Comparison of ENCODE assay signal across 1 cellular context in the genomic region with DNA sequence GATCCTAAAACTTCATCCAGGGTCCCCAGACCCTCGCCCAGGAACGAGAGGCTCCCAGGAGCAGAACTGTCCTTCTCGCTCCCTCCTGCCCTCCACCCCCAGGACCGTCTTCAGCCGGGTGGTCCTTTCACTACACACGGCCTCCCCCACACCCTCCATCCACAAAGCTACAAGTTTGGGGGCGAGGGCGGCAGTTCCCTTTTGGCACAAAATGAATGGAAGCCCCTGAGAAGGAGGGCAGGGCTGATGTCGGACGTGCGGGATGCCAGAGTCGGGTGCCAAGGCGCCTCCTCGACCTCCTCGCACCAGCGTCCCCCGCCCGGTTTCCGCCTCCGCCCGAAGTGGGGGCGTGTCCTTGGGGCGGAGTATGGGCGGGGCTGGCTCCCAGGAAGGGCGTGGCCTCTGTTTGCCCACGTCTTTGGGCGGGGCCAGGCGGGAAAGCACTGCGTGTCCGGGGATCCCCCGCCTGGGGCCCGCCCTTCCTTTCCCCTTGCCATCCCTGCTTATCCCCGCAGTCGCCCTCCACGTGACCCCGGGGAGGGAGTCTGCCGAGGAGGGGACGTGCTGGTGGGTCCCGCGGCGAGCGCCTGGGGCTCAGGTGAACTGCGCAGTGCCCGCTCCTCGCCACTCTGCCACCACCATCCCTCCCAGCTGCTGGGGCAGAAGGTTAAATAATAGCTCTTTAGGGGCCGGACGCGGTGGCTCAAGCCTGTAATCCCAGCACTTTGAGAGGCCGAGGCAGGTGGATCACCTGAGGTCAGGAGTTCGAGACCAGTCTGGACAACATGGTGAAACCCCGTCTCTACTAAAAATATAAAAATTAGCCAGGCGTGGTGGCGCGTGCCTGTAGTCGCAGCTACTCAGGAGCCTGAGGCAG.
TF ChIP-seq lines count a peak whose summit lies in the region.

No MANE protein-coding gene starts in this region.

TF ChIP-seq in HepG2, 621 proteins besides CTCF, POLR2A, EP300 and RAD21 (continued from another document and continues in another):
- TF ChIP-seq, protein P1, sequence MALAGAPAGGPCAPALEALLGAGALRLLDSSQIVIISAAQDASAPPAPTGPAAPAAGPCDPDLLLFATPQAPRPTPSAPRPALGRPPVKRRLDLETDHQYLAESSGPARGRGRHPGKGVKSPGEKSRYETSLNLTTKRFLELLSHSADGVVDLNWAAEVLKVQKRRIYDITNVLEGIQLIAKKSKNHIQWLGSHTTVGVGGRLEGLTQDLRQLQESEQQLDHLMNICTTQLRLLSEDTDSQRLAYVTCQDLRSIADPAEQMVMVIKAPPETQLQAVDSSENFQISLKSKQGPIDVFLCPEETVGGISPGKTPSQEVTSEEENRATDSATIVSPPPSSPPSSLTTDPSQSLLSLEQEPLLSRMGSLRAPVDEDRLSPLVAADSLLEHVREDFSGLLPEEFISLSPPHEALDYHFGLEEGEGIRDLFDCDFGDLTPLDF (CRISPR knock-in tag; IDR thresholded peaks at IDR 0.05) = 0 out of 2 replicates have a peak, but pooled peaks have one; percentile 51
- TF ChIP-seq BCL6 (CRISPR knock-in tag; IDR thresholded peaks at IDR 0.05) (peak; percentile 45), DMAP1 (CRISPR knock-in tag; IDR thresholded peaks at IDR 0.05) (0 out of 2 replicates have a peak, but pooled peaks have one; percentile 27), CHD4 (IDR thresholded peaks at IDR 0.05; ENCODE audit: borderline replicate concordance, low read length) (peak; percentile 64; the same call in 1 of the 2 replicates), PPARG (CRISPR knock-in tag; conservative IDR thresholded peaks at IDR 0.05) (peak; percentile 36; the same call in 1 of the 2 replicates), KDM1A (CRISPR knock-in tag; IDR thresholded peaks at IDR 0.05) (peak; percentile 21; the same call in 1 of the 2 replicates), MED1 (CRISPR knock-in tag; IDR thresholded peaks at IDR 0.05) (peak; percentile 44), ADNP (CRISPR knock-in tag; IDR thresholded peaks at IDR 0.05) (0 out of 2 replicates have a peak, but pooled peaks have one; percentile 66), HOXA5 (CRISPR knock-in tag; IDR thresholded peaks at IDR 0.05) (0 out of 2 replicates have a peak, but pooled peaks have one; percentile 36), POLR2G (IDR thresholded peaks at IDR 0.05; ENCODE audit: low read depth, low read length) (peak; percentile 66; the same call in 1 of the 2 replicates), KDM5B (CRISPR knock-in tag; IDR thresholded peaks at IDR 0.05; ENCODE audit: borderline replicate concordance) (peak; percentile 83), HMG20A (CRISPR knock-in tag; IDR thresholded peaks at IDR 0.05; ENCODE audit: borderline replicate concordance) (no peak), RXRA (CRISPR knock-in tag; IDR thresholded peaks at IDR 0.05) (peak; percentile 98), THAP11 (CRISPR knock-in tag; IDR thresholded peaks at IDR 0.05) (peak; percentile 64)
- TF ChIP-seq, protein P2, sequence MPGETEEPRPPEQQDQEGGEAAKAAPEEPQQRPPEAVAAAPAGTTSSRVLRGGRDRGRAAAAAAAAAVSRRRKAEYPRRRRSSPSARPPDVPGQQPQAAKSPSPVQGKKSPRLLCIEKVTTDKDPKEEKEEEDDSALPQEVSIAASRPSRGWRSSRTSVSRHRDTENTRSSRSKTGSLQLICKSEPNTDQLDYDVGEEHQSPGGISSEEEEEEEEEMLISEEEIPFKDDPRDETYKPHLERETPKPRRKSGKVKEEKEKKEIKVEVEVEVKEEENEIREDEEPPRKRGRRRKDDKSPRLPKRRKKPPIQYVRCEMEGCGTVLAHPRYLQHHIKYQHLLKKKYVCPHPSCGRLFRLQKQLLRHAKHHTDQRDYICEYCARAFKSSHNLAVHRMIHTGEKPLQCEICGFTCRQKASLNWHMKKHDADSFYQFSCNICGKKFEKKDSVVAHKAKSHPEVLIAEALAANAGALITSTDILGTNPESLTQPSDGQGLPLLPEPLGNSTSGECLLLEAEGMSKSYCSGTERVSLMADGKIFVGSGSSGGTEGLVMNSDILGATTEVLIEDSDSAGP (CRISPR knock-in tag; IDR thresholded peaks at IDR 0.05; ENCODE audit: borderline replicate concordance) = peak; percentile 58; the same call in 1 of the 2 replicates
- TF ChIP-seq, protein P3, sequence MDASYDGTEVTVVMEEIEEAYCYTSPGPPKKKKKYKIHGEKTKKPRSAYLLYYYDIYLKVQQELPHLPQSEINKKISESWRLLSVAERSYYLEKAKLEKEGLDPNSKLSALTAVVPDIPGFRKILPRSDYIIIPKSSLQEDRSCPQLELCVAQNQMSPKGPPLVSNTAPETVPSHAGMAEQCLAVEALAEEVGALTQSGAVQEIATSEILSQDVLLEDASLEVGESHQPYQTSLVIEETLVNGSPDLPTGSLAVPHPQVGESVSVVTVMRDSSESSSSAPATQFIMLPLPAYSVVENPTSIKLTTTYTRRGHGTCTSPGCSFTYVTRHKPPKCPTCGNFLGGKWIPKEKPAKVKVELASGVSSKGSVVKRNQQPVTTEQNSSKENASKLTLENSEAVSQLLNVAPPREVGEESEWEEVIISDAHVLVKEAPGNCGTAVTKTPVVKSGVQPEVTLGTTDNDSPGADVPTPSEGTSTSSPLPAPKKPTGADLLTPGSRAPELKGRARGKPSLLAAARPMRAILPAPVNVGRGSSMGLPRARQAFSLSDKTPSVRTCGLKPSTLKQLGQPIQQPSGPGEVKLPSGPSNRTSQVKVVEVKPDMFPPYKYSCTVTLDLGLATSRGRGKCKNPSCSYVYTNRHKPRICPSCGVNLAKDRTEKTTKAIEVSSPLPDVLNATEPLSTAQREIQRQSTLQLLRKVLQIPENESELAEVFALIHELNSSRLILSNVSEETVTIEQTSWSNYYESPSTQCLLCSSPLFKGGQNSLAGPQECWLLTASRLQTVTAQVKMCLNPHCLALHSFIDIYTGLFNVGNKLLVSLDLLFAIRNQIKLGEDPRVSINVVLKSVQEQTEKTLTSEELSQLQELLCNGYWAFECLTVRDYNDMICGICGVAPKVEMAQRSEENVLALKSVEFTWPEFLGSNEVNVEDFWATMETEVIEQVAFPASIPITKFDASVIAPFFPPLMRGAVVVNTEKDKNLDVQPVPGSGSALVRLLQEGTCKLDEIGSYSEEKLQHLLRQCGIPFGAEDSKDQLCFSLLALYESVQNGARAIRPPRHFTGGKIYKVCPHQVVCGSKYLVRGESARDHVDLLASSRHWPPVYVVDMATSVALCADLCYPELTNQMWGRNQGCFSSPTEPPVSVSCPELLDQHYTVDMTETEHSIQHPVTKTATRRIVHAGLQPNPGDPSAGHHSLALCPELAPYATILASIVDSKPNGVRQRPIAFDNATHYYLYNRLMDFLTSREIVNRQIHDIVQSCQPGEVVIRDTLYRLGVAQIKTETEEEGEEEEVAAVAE (CRISPR knock-in tag; IDR thresholded peaks at IDR 0.05; ENCODE audit: borderline replicate concordance) = peak; percentile 16; the same call in 1 of the 2 replicates
- TF ChIP-seq, protein P4, sequence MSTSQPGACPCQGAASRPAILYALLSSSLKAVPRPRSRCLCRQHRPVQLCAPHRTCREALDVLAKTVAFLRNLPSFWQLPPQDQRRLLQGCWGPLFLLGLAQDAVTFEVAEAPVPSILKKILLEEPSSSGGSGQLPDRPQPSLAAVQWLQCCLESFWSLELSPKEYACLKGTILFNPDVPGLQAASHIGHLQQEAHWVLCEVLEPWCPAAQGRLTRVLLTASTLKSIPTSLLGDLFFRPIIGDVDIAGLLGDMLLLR (CRISPR knock-in tag; IDR thresholded peaks at IDR 0.05) = 0 out of 2 replicates have a peak, but pooled peaks have one; percentile 40
- TF ChIP-seq, protein P5, sequence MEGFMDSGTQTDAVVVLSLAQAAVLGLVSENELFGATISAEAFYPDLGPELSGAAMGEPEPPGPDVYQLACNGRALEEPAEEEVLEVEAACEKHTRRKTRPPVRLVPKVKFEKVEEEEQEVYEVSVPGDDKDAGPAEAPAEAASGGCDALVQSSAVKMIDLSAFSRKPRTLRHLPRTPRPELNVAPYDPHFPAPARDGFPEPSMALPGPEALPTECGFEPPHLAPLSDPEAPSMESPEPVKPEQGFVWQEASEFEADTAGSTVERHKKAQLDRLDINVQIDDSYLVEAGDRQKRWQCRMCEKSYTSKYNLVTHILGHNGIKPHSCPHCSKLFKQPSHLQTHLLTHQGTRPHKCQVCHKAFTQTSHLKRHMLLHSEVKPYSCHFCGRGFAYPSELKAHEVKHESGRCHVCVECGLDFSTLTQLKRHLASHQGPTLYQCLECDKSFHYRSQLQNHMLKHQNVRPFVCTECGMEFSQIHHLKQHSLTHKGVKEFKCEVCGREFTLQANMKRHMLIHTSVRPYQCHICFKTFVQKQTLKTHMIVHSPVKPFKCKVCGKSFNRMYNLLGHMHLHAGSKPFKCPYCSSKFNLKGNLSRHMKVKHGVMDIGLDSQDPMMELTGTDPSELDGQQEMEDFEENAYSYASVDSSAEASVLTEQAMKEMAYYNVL (CRISPR knock-in tag; IDR thresholded peaks at IDR 0.05; ENCODE audit: borderline replicate concordance) = peak; percentile 56; the same call in 1 of the 2 replicates
- TF ChIP-seq, protein P6, sequence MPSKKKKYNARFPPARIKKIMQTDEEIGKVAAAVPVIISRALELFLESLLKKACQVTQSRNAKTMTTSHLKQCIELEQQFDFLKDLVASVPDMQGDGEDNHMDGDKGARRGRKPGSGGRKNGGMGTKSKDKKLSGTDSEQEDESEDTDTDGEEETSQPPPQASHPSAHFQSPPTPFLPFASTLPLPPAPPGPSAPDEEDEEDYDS (CRISPR knock-in tag; IDR thresholded peaks at IDR 0.05) = peak; percentile 73; the same call in 1 of the 2 replicates
- TF ChIP-seq, protein P7, sequence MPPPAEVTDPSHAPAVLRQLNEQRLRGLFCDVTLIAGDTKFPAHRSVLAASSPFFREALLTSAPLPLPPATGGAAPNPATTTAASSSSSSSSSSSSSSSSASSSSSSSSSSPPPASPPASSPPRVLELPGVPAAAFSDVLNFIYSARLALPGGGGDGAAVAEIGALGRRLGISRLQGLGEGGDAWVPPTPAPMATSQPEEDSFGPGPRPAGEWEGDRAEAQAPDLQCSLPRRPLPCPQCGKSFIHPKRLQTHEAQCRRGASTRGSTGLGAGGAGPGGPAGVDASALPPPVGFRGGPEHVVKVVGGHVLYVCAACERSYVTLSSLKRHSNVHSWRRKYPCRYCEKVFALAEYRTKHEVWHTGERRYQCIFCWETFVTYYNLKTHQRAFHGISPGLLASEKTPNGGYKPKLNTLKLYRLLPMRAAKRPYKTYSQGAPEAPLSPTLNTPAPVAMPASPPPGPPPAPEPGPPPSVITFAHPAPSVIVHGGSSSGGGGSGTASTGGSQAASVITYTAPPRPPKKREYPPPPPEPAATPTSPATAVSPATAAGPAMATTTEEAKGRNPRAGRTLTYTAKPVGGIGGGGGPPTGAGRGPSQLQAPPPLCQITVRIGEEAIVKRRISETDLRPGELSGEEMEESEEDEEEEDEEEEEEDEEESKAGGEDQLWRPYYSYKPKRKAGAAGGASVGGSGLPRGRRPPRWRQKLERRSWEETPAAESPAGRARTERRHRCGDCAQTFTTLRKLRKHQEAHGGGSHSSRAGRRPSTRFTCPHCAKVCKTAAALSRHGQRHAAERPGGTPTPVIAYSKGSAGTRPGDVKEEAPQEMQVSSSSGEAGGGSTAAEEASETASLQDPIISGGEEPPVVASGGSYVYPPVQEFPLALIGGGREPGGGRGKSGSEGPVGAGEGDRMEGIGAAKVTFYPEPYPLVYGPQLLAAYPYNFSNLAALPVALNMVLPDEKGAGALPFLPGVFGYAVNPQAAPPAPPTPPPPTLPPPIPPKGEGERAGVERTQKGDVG (CRISPR knock-in tag; IDR thresholded peaks at IDR 0.05; ENCODE audit: borderline replicate concordance) = peak; percentile 53; the same call in 1 of the 2 replicates
- TF ChIP-seq, protein P8, sequence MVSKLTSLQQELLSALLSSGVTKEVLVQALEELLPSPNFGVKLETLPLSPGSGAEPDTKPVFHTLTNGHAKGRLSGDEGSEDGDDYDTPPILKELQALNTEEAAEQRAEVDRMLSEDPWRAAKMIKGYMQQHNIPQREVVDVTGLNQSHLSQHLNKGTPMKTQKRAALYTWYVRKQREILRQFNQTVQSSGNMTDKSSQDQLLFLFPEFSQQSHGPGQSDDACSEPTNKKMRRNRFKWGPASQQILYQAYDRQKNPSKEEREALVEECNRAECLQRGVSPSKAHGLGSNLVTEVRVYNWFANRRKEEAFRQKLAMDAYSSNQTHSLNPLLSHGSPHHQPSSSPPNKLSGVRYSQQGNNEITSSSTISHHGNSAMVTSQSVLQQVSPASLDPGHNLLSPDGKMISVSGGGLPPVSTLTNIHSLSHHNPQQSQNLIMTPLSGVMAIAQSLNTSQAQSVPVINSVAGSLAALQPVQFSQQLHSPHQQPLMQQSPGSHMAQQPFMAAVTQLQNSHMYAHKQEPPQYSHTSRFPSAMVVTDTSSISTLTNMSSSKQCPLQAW (CRISPR knock-in tag; IDR thresholded peaks at IDR 0.05) = peak; percentile 42; the same call in 1 of the 2 replicates
